Comparison of ENCODE assay signal across 8 cellular contexts in genomic region chr11:119066481-119066880, GRCh38. TPM values are rescaled to one million over a fixed set of nuclear protein-coding genes. Genes with fewer than 3 reads are reported as not detected.
DNase-seq lines count a peak whose midpoint lies in the region; ATAC-seq, FAIRE-seq and TF ChIP-seq lines count a peak whose summit lies in the region.

No MANE protein-coding gene starts in this region.

- FAIRE-seq in endothelial cell of umbilical vein (lab: Jason Lieb, UNC), result no peak

- H3K4me3 ChIP-seq in GM06990 (replicated peaks; ENCODE audit: low read depth, low read length) (peak overlapping the region; percentile 99), OCI-LY3 (ENCODE audit: low read length) (peak overlapping the region; percentile 87), endothelial cell of umbilical vein (replicated peaks in 1 of 3; ENCODE audit: insufficient read depth in 1 of 3, low read depth in 1 of 3, low read length in 3 of 3) (peak overlapping the region in 1 of 3 experiments; percentile 56), prostate gland (peak overlapping the region in 1 of 2 donors; percentile 90)

- H4K20me1 ChIP-seq in OCI-LY3 (ENCODE audit: insufficient read depth, low read length) (no peaks in the 10 kb centered on the region), endothelial cell of umbilical vein (replicated peaks; ENCODE audit: control insufficient read depth, extremely low read depth, insufficient read depth, low read length) (no peaks in the 10 kb centered on the region)

- H3K9me1 ChIP-seq in endothelial cell of umbilical vein (replicated peaks; ENCODE audit: control insufficient read depth, extremely low read depth, insufficient read depth, low read length), result no peaks in the 10 kb centered on the region

- H3K4me2 ChIP-seq in OCI-LY3 (ENCODE audit: low read length), result peak overlapping the region; percentile 77
- H3K4me2 ChIP-seq in endothelial cell of umbilical vein (ENCODE audit: insufficient read depth, low read length), result peak overlapping the region; percentile 88

- H2AFZ ChIP-seq in OCI-LY3 (ENCODE audit: low read depth, low read length) (no peak overlapping the region), endothelial cell of umbilical vein (ENCODE audit: low read depth, low read length) (no peak overlapping the region)

- intact Hi-C loops in endothelial cell of umbilical vein (cut with micrococcal nuclease), result loop anchor here (2.0 to 5.0 kb wide), 2 partner anchors 28 to 251 kb away; partner anchors contain the start of gene MCAM
- intact Hi-C loops in prostate gland (cut with DNase I), result no loop called here

- H3K79me2 ChIP-seq in OCI-LY3 (ENCODE audit: low read length), result peaks cover 20% of the 10 kb centered on the region
- peaks cover 14% of the 10 kb centered on the region for H3K79me2 ChIP-seq in endothelial cell of umbilical vein (ENCODE audit: control insufficient read depth, insufficient read depth, low read length)

- dilution Hi-C loops in endothelial cell of umbilical vein (cut with MboI; ENCODE audit: extremely low pct_ligation_motif_present, low sequenced_read_pairs), result no loop called here

- TF ChIP-seq CTCF in GM06990 (IDR thresholded peaks at IDR 0.05; ENCODE audit: insufficient read depth, low read length, poor library complexity, severe bottlenecking) (no peak), OCI-LY3 (IDR thresholded peaks at IDR 0.05; ENCODE audit: low read depth, low read length) (no peak), endothelial cell of umbilical vein (IDR thresholded peaks at IDR 0.05; ENCODE audit: extremely low read depth in 1 of 2, insufficient read depth in 1 of 2, low read depth in 1 of 2, low read length in 2 of 2) (no peak), prostate gland (IDR thresholded peaks at IDR 0.05) (no peak)

- peaks cover 2% of the 10 kb centered on the region for H3K36me3 ChIP-seq in GM06990 (ENCODE audit: control insufficient read depth, insufficient read depth, low read length)
- H3K36me3 ChIP-seq in OCI-LY3 (replicated peaks; ENCODE audit: low read depth, low read length), result peaks cover 4% of the 10 kb centered on the region
- peaks cover 4 to 5% of the 10 kb centered on the region in 2 experiments for H3K36me3 ChIP-seq in endothelial cell of umbilical vein (ENCODE audit: control insufficient read depth in 2 of 2, extremely low read depth in 1 of 2, insufficient read depth in 2 of 2, low read length in 2 of 2)
- H3K36me3 ChIP-seq in prostate gland, result peaks cover 0 to 3% of the 10 kb centered on the region in 2 donors

- 92% methylated on average over 3 of the region's 3 CpGs for WGBS in prostate gland

- BruUV-seq in endothelial cell of umbilical vein (replicated peaks; lab: Mats Ljungman, UMichigan), result no TSS peak

- no peak overlapping the region for H3K9ac ChIP-seq in OCI-LY3 (ENCODE audit: low read length)
- H3K9ac ChIP-seq in endothelial cell of umbilical vein (replicated peaks; ENCODE audit: extremely low read depth, insufficient read depth, low read length), result no peak overlapping the region

- TF ChIP-seq POLR2A in endothelial cell of umbilical vein (IDR thresholded peaks at IDR 0.05; ENCODE audit: low read depth, low read length) (no peak), prostate gland (IDR thresholded peaks at IDR 0.05) (no peak)

- DNase-seq in GM06990 (ENCODE audit: extremely low read depth, insufficient read length) (no peak), endothelial cell of umbilical vein (ENCODE audit: low read depth, low spot score) (no peak), prostate gland (ENCODE audit: low spot score) (no peak), 8988T (no peak), NCI-H2196 (lab: John Stamatoyannopoulos, UW; ENCODE audit: unreplicated experiment) (no peak)
- DNase-seq in stimulated activated CD4-positive, alpha-beta T cell treated with anti-CD3 and anti-CD28 coated beads, Interleukin-4, amount 100 ng/mL, for 4 hours, result no peak

- no peak overlapping the region for H3K27ac ChIP-seq in OCI-LY3 (ENCODE audit: low read length)
- no peak overlapping the region for H3K27ac ChIP-seq in endothelial cell of umbilical vein (ENCODE audit: insufficient read depth, low read depth, low read length)
- peak overlapping the region; percentile 74 to 86 for H3K27ac ChIP-seq in prostate gland

- H3K4me1 ChIP-seq in OCI-LY3 (ENCODE audit: low read length) (peaks cover 6% of the 10 kb centered on the region), endothelial cell of umbilical vein (ENCODE audit: control insufficient read depth, extremely low read depth, insufficient read depth, low read length) (peaks cover 3% of the 10 kb centered on the region), prostate gland (replicated peaks) (peaks cover 9% of the 10 kb centered on the region)

- no peaks in the 10 kb centered on the region for H3K9me3 ChIP-seq in OCI-LY3 (ENCODE audit: insufficient read depth, low read length)
- H3K9me3 ChIP-seq in endothelial cell of umbilical vein (replicated peaks; ENCODE audit: control insufficient read depth, insufficient read depth, low read length), result no peaks in the 10 kb centered on the region
- H3K9me3 ChIP-seq in prostate gland, result no peaks in the 10 kb centered on the region

- CTCF ChIA-PET in endothelial cell of umbilical vein (lab: Charles Lee), result interaction anchor here (1.4 to 2.4 kb wide), 4 partner anchors 10 to 290 kb away, joined by 3 to 29 read pairs (median 8); partner anchors contain the start of genes HMBS and HYOU1

- POLR2A ChIA-PET in endothelial cell of umbilical vein (lab: Charles Lee), result interaction anchor here (2.0 kb wide), 1 partner anchor 10 kb away, joined by 7 read pairs; the partner anchor contains the start of gene HYOU1

- no peaks in the 10 kb centered on the region for H3K27me3 ChIP-seq in GM06990 (replicated peaks; ENCODE audit: control insufficient read depth, insufficient read depth, low read length)
- no peaks in the 10 kb centered on the region for H3K27me3 ChIP-seq in OCI-LY3 (ENCODE audit: low read depth, low read length)
- no peaks in the 10 kb centered on the region for H3K27me3 ChIP-seq in endothelial cell of umbilical vein (ENCODE audit: control insufficient read depth in 2 of 2, insufficient read depth in 2 of 2, low read length in 2 of 2)
- H3K27me3 ChIP-seq in prostate gland (replicated peaks; ENCODE audit: insufficient read depth), result no peaks in the 10 kb centered on the region

- no peak for ATAC-seq in HG03280 (IDR thresholded peaks at IDR 0.05; ENCODE audit: unreplicated experiment)

TF ChIP-seq in endothelial cell of umbilical vein, 7 proteins besides CTCF, POLR2A, EP300 and RAD21 (continues in another document):
- TF ChIP-seq MYC (IDR thresholded peaks at IDR 0.05; ENCODE audit: low read depth, low read length), result no peak

RNA-seq across cellular contexts. Expression of gene VPS11, which starts 1.1 kb away (rescaled TPM):
- total RNA-seq in endothelial cell of umbilical vein, result 27.0 and 31.0 TPM in 2 replicates
- 25.4 and 26.4 TPM in 2 replicates for polyA plus RNA-seq in endothelial cell of umbilical vein
- polyA plus RNA-seq in endothelial cell of umbilical vein (2011; cell fraction: cytosol; rRNA removed), result 20.2 and 20.7 TPM in 2 replicates
- polyA plus RNA-seq in endothelial cell of umbilical vein (2011; cell fraction: nucleus; rRNA removed), result 55.8 and 72.8 TPM in 2 replicates
- 31.0 and 34.4 TPM in 2 replicates for polyA plus RNA-seq in endothelial cell of umbilical vein (2012)
- polyA minus RNA-seq in endothelial cell of umbilical vein, result 30.4 and 39.4 TPM in 2 replicates
- polyA minus RNA-seq in endothelial cell of umbilical vein (2011; cell fraction: cytosol; rRNA and poly(A)+ RNA removed), result 10.0 TPM
- polyA minus RNA-seq in endothelial cell of umbilical vein (2011; cell fraction: nucleus; rRNA and poly(A)+ RNA removed), result 28.3 and 30.2 TPM in 2 replicates
- total RNA-seq in prostate gland, result 10 to 100 TPM; 41.1 to 49.1 TPM

RNA-seq across cellular contexts. Expression of gene HYOU1, which starts 9.5 kb away (rescaled TPM):
- total RNA-seq in endothelial cell of umbilical vein (286 and 302 TPM in 2 replicates), prostate gland (100 to 1,000 TPM; 115 to 149 TPM)
- polyA plus RNA-seq in endothelial cell of umbilical vein, result 318 and 355 TPM in 2 replicates
- polyA plus RNA-seq in endothelial cell of umbilical vein (2011; cell fraction: cytosol; rRNA removed), result 263 and 280 TPM in 2 replicates
- 330 and 348 TPM in 2 replicates for polyA plus RNA-seq in endothelial cell of umbilical vein (2011; cell fraction: nucleus; rRNA removed)
- 217 and 236 TPM in 2 replicates for polyA plus RNA-seq in endothelial cell of umbilical vein (2012)
- 356 and 385 TPM in 2 replicates for polyA minus RNA-seq in endothelial cell of umbilical vein
- polyA minus RNA-seq in endothelial cell of umbilical vein (2011; cell fraction: cytosol; rRNA and poly(A)+ RNA removed), result 50.0 TPM
- polyA minus RNA-seq in endothelial cell of umbilical vein (2011; cell fraction: nucleus; rRNA and poly(A)+ RNA removed), result 97.4 and 134 TPM in 2 replicates

RNA-seq across cellular contexts. Expression of gene HMBS, which starts 18.2 kb away (rescaled TPM):
- 13.5 and 16.1 TPM in 2 replicates for total RNA-seq in endothelial cell of umbilical vein
- 23.9 and 24.8 TPM in 2 replicates for polyA plus RNA-seq in endothelial cell of umbilical vein
- 26.5 and 26.8 TPM in 2 replicates for polyA plus RNA-seq in endothelial cell of umbilical vein (2011; cell fraction: cytosol; rRNA removed)
- 32.3 and 32.4 TPM in 2 replicates for polyA plus RNA-seq in endothelial cell of umbilical vein (2011; cell fraction: nucleus; rRNA removed)
- polyA plus RNA-seq in endothelial cell of umbilical vein (2012), result 19.0 and 21.7 TPM in 2 replicates
- polyA minus RNA-seq in endothelial cell of umbilical vein, result 17.8 and 18.6 TPM in 2 replicates
- polyA minus RNA-seq in endothelial cell of umbilical vein (2011; cell fraction: cytosol; rRNA and poly(A)+ RNA removed), result 31.5 TPM
- polyA minus RNA-seq in endothelial cell of umbilical vein (2011; cell fraction: nucleus; rRNA and poly(A)+ RNA removed), result 7.9 and 8.6 TPM in 2 replicates
- total RNA-seq in prostate gland, result 10 to 100 TPM in 1 of 2 donors, 1 to 10 TPM in 1; 9.2 to 14.3 TPM

RNA-seq across cellular contexts. Expression of gene DPAGT1, which starts 35.2 kb away (rescaled TPM):
- 48.4 and 62.0 TPM in 2 replicates for total RNA-seq in endothelial cell of umbilical vein
- polyA plus RNA-seq in endothelial cell of umbilical vein, result 203 and 212 TPM in 2 replicates
- polyA plus RNA-seq in endothelial cell of umbilical vein (2011; cell fraction: cytosol; rRNA removed), result 61.5 and 62.3 TPM in 2 replicates
- polyA plus RNA-seq in endothelial cell of umbilical vein (2011; cell fraction: nucleus; rRNA removed), result 193 and 217 TPM in 2 replicates
- 48.5 and 55.0 TPM in 2 replicates for polyA plus RNA-seq in endothelial cell of umbilical vein (2012)
- polyA minus RNA-seq in endothelial cell of umbilical vein, result 139 and 143 TPM in 2 replicates
- 26.4 TPM for polyA minus RNA-seq in endothelial cell of umbilical vein (2011; cell fraction: cytosol; rRNA and poly(A)+ RNA removed)
- 47.7 and 59.0 TPM in 2 replicates for polyA minus RNA-seq in endothelial cell of umbilical vein (2011; cell fraction: nucleus; rRNA and poly(A)+ RNA removed)
- total RNA-seq in prostate gland, result 10 to 100 TPM; 39.6 to 49.6 TPM

RNA-seq across cellular contexts. Expression of gene SLC37A4, which starts 35.8 kb away (rescaled TPM):
- 19.9 and 21.5 TPM in 2 replicates for total RNA-seq in endothelial cell of umbilical vein
- polyA plus RNA-seq in endothelial cell of umbilical vein, result 36.5 and 41.9 TPM in 2 replicates
- polyA plus RNA-seq in endothelial cell of umbilical vein (2011; cell fraction: cytosol; rRNA removed), result 27.4 and 27.8 TPM in 2 replicates
- 58.3 and 71.9 TPM in 2 replicates for polyA plus RNA-seq in endothelial cell of umbilical vein (2011; cell fraction: nucleus; rRNA removed)
- polyA plus RNA-seq in endothelial cell of umbilical vein (2012), result 15.8 and 17.6 TPM in 2 replicates
- polyA minus RNA-seq in endothelial cell of umbilical vein, result 42.3 and 44.5 TPM in 2 replicates
- 12.2 TPM for polyA minus RNA-seq in endothelial cell of umbilical vein (2011; cell fraction: cytosol; rRNA and poly(A)+ RNA removed)
- 8.3 and 10.9 TPM in 2 replicates for polyA minus RNA-seq in endothelial cell of umbilical vein (2011; cell fraction: nucleus; rRNA and poly(A)+ RNA removed)
- total RNA-seq in prostate gland, result 10 to 100 TPM; 36.2 to 58.7 TPM

Comparison
In these comparisons a context has a peak if more than half of its experiments do, and no peak if none do; other contexts are left out.
1. H3K27ac ChIP-seq: peak in prostate gland (2 of 2); none in OCI-LY3 (single experiment) and endothelial cell of umbilical vein (single experiment).